Comparison of ENCODE assay signal across 23 cellular contexts in genomic region chr11:67085617-67086016, GRCh38. TPM values are rescaled to one million over a fixed set of nuclear protein-coding genes. Genes with fewer than 3 reads are reported as not detected.
A peak's percentile ranks its signal among the peaks of the same experiment; 100 is the strongest.
DNase-seq lines count a peak whose midpoint lies in the region; ATAC-seq, FAIRE-seq and TF ChIP-seq lines count a peak whose summit lies in the region.
"Had no signal": no experiment of that assay in that cellular context is flagged by ENCODE, and none has a peak within 500 bp of the region (broad histone marks: within the 10 kb centered on the region; RNA-seq: fewer than 3 reads in every experiment).

No MANE protein-coding gene starts in this region.

- TF ChIP-seq CTCF in HepG2 (CRISPR knock-in tag; IDR thresholded peaks at IDR 0.05) (no peak), right lobe of liver (IDR thresholded peaks at IDR 0.05) (no peak), K562 (IDR thresholded peaks at IDR 0.05 in 2 of 3, conservative IDR thresholded peaks at IDR 0.05 in 1 of 3; ENCODE audit: insufficient read depth in 2 of 3, low read depth in 1 of 3, low read length in 3 of 3) (no peak), osteoblast (IDR thresholded peaks at IDR 0.05; ENCODE audit: extremely low read depth, low read depth, low read length) (no peak), SK-N-SH (IDR thresholded peaks at IDR 0.05) (no peak)

- TF ChIP-seq EP300 in HepG2 (IDR thresholded peaks at IDR 0.05; ENCODE audit: low read depth in 2 of 2, low read length in 2 of 2) (no peak), HepG2 (CRISPR knock-in tag; IDR thresholded peaks at IDR 0.05; ENCODE audit: borderline replicate concordance) (no peak), K562 (IDR thresholded peaks at IDR 0.05; ENCODE audit: low read length) (no peak), SK-N-SH (IDR thresholded peaks at IDR 0.05; ENCODE audit: borderline replicate concordance in 1 of 2, low read depth in 1 of 2, low read length in 1 of 2) (no peak)

- no peaks in the 10 kb centered on the region for H3K79me2 ChIP-seq in HepG2 (ENCODE audit: insufficient read depth, low read length)
- no peaks in the 10 kb centered on the region for H3K79me2 ChIP-seq in K562 (ENCODE audit: control insufficient read depth, insufficient read depth, low read length)
- H3K79me2 ChIP-seq in osteoblast (ENCODE audit: insufficient read depth, low read length) = no peaks in the 10 kb centered on the region
- H3K79me2 ChIP-seq in SK-N-SH (ENCODE audit: insufficient read depth) = no peaks in the 10 kb centered on the region

- H3K4me2 ChIP-seq in HepG2 (ENCODE audit: low read depth, low read length) = no peak overlapping the region
- H3K4me2 ChIP-seq in K562 (ENCODE audit: insufficient read depth, low read length) = no peak overlapping the region
- no peak overlapping the region for H3K4me2 ChIP-seq in osteoblast (ENCODE audit: insufficient read depth, low read length)
- no peak overlapping the region for H3K4me2 ChIP-seq in SK-N-SH
- H3K4me2 ChIP-seq: A549; BLaER1 treated with 17β-estradiol and CSF1 and Interleukin-3, amounts not matched to agents 10 nM and 100 nM had no signal

- WGBS in HepG2 (ENCODE audit: low lambda C conversion rate) = 42% methylated on average over 5 of the region's 5 CpGs
- 91% methylated on average over 5 of the region's 5 CpGs for WGBS in right lobe of liver (ENCODE audit: insufficient coverage, low coverage, low lambda C conversion rate, missing lambda C conversion rate)
- WGBS in K562 (ENCODE audit: insufficient coverage, low coverage, missing lambda C conversion rate) = 68% methylated on average over 5 of the region's 5 CpGs
- WGBS in SK-N-SH (ENCODE audit: low lambda C conversion rate) = 91% methylated on average over 5 of the region's 5 CpGs

- no peak overlapping the region for H2AFZ ChIP-seq in HepG2 (ENCODE audit: low read length)
- H2AFZ ChIP-seq in K562 (ENCODE audit: low read depth, low read length) = no peak overlapping the region
- H2AFZ ChIP-seq in osteoblast (ENCODE audit: low read length) = no peak overlapping the region
- no peak overlapping the region for H2AFZ ChIP-seq in SK-N-SH (ENCODE audit: low read depth)

- FAIRE-seq in HepG2 (lab: Jason Lieb, UNC) = no peak
- no peak for FAIRE-seq in K562 (lab: Jason Lieb, UNC)
- FAIRE-seq: A549, D721Med, G401.6, GM12891, GM18507 had no signal

- BruUV-seq in HepG2 (replicated peaks; lab: Mats Ljungman, UMichigan) = no TSS peak
- no TSS peak for BruUV-seq in K562 (replicated peaks; lab: Mats Ljungman, UMichigan)

- H4K20me1 ChIP-seq in HepG2 (ENCODE audit: insufficient read depth, low read length) (no peaks in the 10 kb centered on the region), K562 (replicated peaks; ENCODE audit: control insufficient read depth, insufficient read depth, low read length) (no peaks in the 10 kb centered on the region), osteoblast (ENCODE audit: insufficient read depth, low read length) (no peaks in the 10 kb centered on the region), SK-N-SH (ENCODE audit: insufficient read depth) (no peaks in the 10 kb centered on the region)

- H3K36me3 ChIP-seq in HepG2 (replicated peaks in 1 of 2; ENCODE audit: control insufficient read depth in 1 of 2, insufficient read depth in 2 of 2, low read length in 2 of 2) (no peaks in the 10 kb centered on the region), right lobe of liver (no peaks in the 10 kb centered on the region), K562 (ENCODE audit: control insufficient read depth, insufficient read depth, low read length) (no peaks in the 10 kb centered on the region), osteoblast (ENCODE audit: insufficient read depth, low read length) (no peaks in the 10 kb centered on the region), SK-N-SH (replicated peaks in 1 of 2; ENCODE audit: control insufficient read depth in 1 of 2, insufficient read depth in 2 of 2, low read length in 1 of 2) (no peaks in the 10 kb centered on the region)
- H3K36me3 ChIP-seq: BLaER1 treated with 17β-estradiol and CSF1 and Interleukin-3, amounts not matched to agents 10 nM and 100 nM had no signal

- DNase-seq in HepG2 (ENCODE audit: low spot score) = no peak
- no peak for DNase-seq in right lobe of liver
- peak; percentile 23 for DNase-seq in HuH-7 (ENCODE audit: low spot score)
- DNase-seq in K562 (ENCODE audit: extremely low read depth in 1 of 4, low spot score in 3 of 4) = no peak
- DNase-seq in osteoblast (ENCODE audit: insufficient read length, low spot score, missing footprints) = peak; percentile 77
- DNase-seq in SK-N-SH = no peak
- DNase-seq in stimulated activated CD4-positive, alpha-beta T cell treated with anti-CD3 and anti-CD28 coated beads, Interleukin-4, amount 100 ng/mL, for 1 hour = no peak
- DNase-seq: AML-193; Caco-2; Calu3; CD4-positive, alpha-beta T cell; CD8-positive, alpha-beta T cell; DMS79 treated with DMSO at 0.1 percent for 48 hours; GF-D8 had no signal

- H3K27ac ChIP-seq in HepG2 (ENCODE audit: extremely low read length, insufficient read depth, low read length) (no peak overlapping the region), right lobe of liver (no peak overlapping the region), K562 (ENCODE audit: extremely low read depth, low read depth, low read length) (no peak overlapping the region), osteoblast (ENCODE audit: low read depth, low read length) (no peak overlapping the region), SK-N-SH (ENCODE audit: low read depth in 2 of 2, low read length in 1 of 2) (no peak overlapping the region)
- H3K27ac ChIP-seq: 22Rv1; BLaER1 treated with 17β-estradiol and CSF1 and Interleukin-3, amounts not matched to agents 10 nM and 100 nM; C4-2B had no signal

- H3K9me3 ChIP-seq in HepG2 (ENCODE audit: low read length) (no peaks in the 10 kb centered on the region), right lobe of liver (no peaks in the 10 kb centered on the region), K562 (replicated peaks; ENCODE audit: control insufficient read depth, insufficient read depth, low read depth, low read length) (no peaks in the 10 kb centered on the region), osteoblast (ENCODE audit: low read depth, low read length) (no peaks in the 10 kb centered on the region), SK-N-SH (no peaks in the 10 kb centered on the region)
- H3K9me3 ChIP-seq: A549; BLaER1 treated with 17β-estradiol and CSF1 and Interleukin-3, amounts not matched to agents 10 nM and 100 nM; Caco-2 had no signal

- CTCF ChIA-PET in HepG2 (lab: Yijun Ruan, JAX; ENCODE audit: low intra/inter-chr PET ratio, low total read pairs) = no interaction called here
- CTCF ChIA-PET in K562 (lab: Yijun Ruan, JAX; ENCODE audit: low intra/inter-chr PET ratio) = interaction anchor here (0.6 kb wide), 1 partner anchor 296 kb away, joined by 5 read pairs; no protein-coding TSS in a partner anchor
- CTCF ChIA-PET in SK-N-SH (lab: Yijun Ruan, JAX) = interaction anchor here (0.9 to 1.3 kb wide), 6 partner anchors 9 to 297 kb away, joined by 3 to 5 read pairs (median 4); no protein-coding TSS in a partner anchor

- H3K4me1 ChIP-seq in HepG2 (ENCODE audit: insufficient read depth, low read length) = peaks cover 10% of the 10 kb centered on the region
- peaks cover 0 to 8% (median 0%) of the 10 kb centered on the region in 4 donors for H3K4me1 ChIP-seq in right lobe of liver
- peaks cover 14 to 18% of the 10 kb centered on the region in 2 experiments; a peak in 4 of 5 replicates for H3K4me1 ChIP-seq in K562 (replicated peaks in 1 of 2; ENCODE audit: control insufficient read depth in 2 of 2, insufficient read depth in 2 of 2, low read length in 2 of 2)
- H3K4me1 ChIP-seq in osteoblast (ENCODE audit: insufficient read depth, low read length) = peaks cover 8% of the 10 kb centered on the region
- no peaks in the 10 kb centered on the region for H3K4me1 ChIP-seq in SK-N-SH (ENCODE audit: control insufficient read depth in 1 of 2, insufficient read depth in 2 of 2, low read depth in 1 of 2, low read length in 1 of 2)

- TF ChIP-seq POLR2A in HepG2 (IDR thresholded peaks at IDR 0.05; ENCODE audit: insufficient read depth in 1 of 2, low read depth in 2 of 2, low read length in 2 of 2) = no peak
- TF ChIP-seq POLR2A in right lobe of liver (IDR thresholded peaks at IDR 0.05) = no peak
- TF ChIP-seq POLR2A in K562 (conservative IDR thresholded peaks at IDR 0.05) = no peak

- H3F3A ChIP-seq in SK-N-SH (replicated peaks; ENCODE audit: insufficient read depth) = no peaks in the 10 kb centered on the region

- H3K27me3 ChIP-seq in HepG2 (ENCODE audit: control insufficient read depth in 1 of 2, insufficient read depth in 2 of 2, low read length in 2 of 2) (no peaks in the 10 kb centered on the region; a peak in 1 of 5 replicates), right lobe of liver (no peaks in the 10 kb centered on the region), K562 (ENCODE audit: control insufficient read depth in 2 of 2, insufficient read depth in 2 of 2, low read length in 2 of 2) (no peaks in the 10 kb centered on the region), osteoblast (ENCODE audit: insufficient read depth, low read length) (no peaks in the 10 kb centered on the region), SK-N-SH (ENCODE audit: insufficient read depth) (no peaks in the 10 kb centered on the region)
- H3K27me3 ChIP-seq: BLaER1 treated with 17β-estradiol and CSF1 and Interleukin-3, amounts not matched to agents 10 nM and 100 nM had no signal

- intact Hi-C loops in HepG2 (cut with micrococcal nuclease; ENCODE audit: unreplicated experiment) = no loop called here
- intact Hi-C loops in right lobe of liver (cut with DNase I) = no loop called here
- intact Hi-C loops in K562 (cut with micrococcal nuclease) = no loop called here

- POLR2A ChIA-PET in HepG2 (lab: Yijun Ruan, JAX) (no interaction called here), K562 (lab: Yijun Ruan, JAX) (no interaction called here), SK-N-SH (lab: Yijun Ruan, JAX) (no interaction called here)

- in situ Hi-C loops in HepG2 (cut with HindIII; ENCODE audit: extremely low pct_ligation_motif_present, low pct_unique_long_range_greater_than_20kb) (loop anchor here (10.0 kb wide), 1 partner anchor 89 kb away; no protein-coding TSS in a partner anchor), K562 (cut with MboI) (no loop called here)

- no peaks in the 10 kb centered on the region for H3K9me1 ChIP-seq in K562 (ENCODE audit: control insufficient read depth, insufficient read depth, low read length)

- ATAC-seq in HepG2 = no peak
- no peak for ATAC-seq in right lobe of liver
- no peak for ATAC-seq in K562
- ATAC-seq in GM21447 (IDR thresholded peaks at IDR 0.05; ENCODE audit: unreplicated experiment) = no peak
- ATAC-seq: A549; CD8-positive, alpha-beta T cell had no signal

- H3K9me2 ChIP-seq in SK-N-SH = no peaks in the 10 kb centered on the region

- H3K4me3 ChIP-seq in HepG2 (replicated peaks in 1 of 3; ENCODE audit: insufficient read depth in 1 of 3, low read depth in 2 of 3, low read length in 3 of 3) = no peak overlapping the region
- H3K4me3 ChIP-seq in right lobe of liver = no peak overlapping the region
- H3K4me3 ChIP-seq in K562 = no peak overlapping the region
- H3K4me3 ChIP-seq in osteoblast (ENCODE audit: insufficient read depth, low read length) = no peak overlapping the region
- H3K4me3 ChIP-seq in SK-N-SH (ENCODE audit: low read depth in 2 of 2, low read length in 1 of 2) = no peak overlapping the region
- H3K4me3 ChIP-seq: A549; BLaER1 treated with 17β-estradiol and CSF1 and Interleukin-3, amounts not matched to agents 10 nM and 100 nM had no signal

- TF ChIP-seq RAD21 in HepG2 (CRISPR knock-in tag; IDR thresholded peaks at IDR 0.05) = no peak
- TF ChIP-seq RAD21 in K562 (CRISPR knock-in tag; conservative IDR thresholded peaks at IDR 0.05 in 1 of 2, IDR thresholded peaks at IDR 0.05 in 1 of 2) = no peak
- TF ChIP-seq RAD21 in SK-N-SH (IDR thresholded peaks at IDR 0.05; ENCODE audit: low read length) = no peak

- H3K9ac ChIP-seq in HepG2 (ENCODE audit: insufficient read depth, low read depth, low read length) (no peak overlapping the region), K562 (ENCODE audit: insufficient read depth in 1 of 2, low read depth in 2 of 2, low read length in 2 of 2) (no peak overlapping the region), SK-N-SH (no peak overlapping the region)
- H3K9ac ChIP-seq: BLaER1 treated with 17β-estradiol and CSF1 and Interleukin-3, amounts not matched to agents 10 nM and 100 nM had no signal

RNA-seq across cellular contexts. Expression of gene RHOD, which starts 29.0 kb away (rescaled TPM):
- 0.27 and 0.29 TPM in 2 replicates for total RNA-seq in HepG2 (2016; rRNA removed; fragmentation: Illumina TruSeq; extraction: Trizol)
- 0.88 and 0.91 TPM in 2 replicates for total RNA-seq in HepG2 (2016; cell fraction: cytosol; rRNA removed; fragmentation: Illumina TruSeq; extraction: Trizol; ENCODE audit: low read depth)
- 0.32 and 0.33 TPM in 2 replicates for total RNA-seq in HepG2 (2016; cell fraction: insoluble cytoplasmic fraction; rRNA removed; fragmentation: Illumina TruSeq; extraction: Trizol)
- 0.76 and 0.93 TPM in 2 replicates for total RNA-seq in HepG2 (2016; cell fraction: membrane; rRNA removed; fragmentation: Illumina TruSeq; extraction: Trizol)
- 0.34 TPM in 1 of 2 replicates, not detected in the other for total RNA-seq in HepG2 (2016; cell fraction: nucleus; rRNA removed; fragmentation: Illumina TruSeq; extraction: Trizol)
- polyA plus RNA-seq in HepG2 (2011; rRNA removed) = 0.98 and 1.7 TPM in 2 replicates
- 2.1 and 3.1 TPM in 2 replicates for polyA plus RNA-seq in HepG2 (2011; cell fraction: cytosol; rRNA removed)
- polyA plus RNA-seq in HepG2 (2011; cell fraction: nucleus; rRNA removed) = 0.66 and 1.1 TPM in 2 replicates
- 0.47 and 1.2 TPM in 2 replicates for polyA plus RNA-seq in HepG2 (2012)
- polyA plus RNA-seq in HepG2 (2016; cell fraction: cytosol; fragmentation: Illumina TruSeq; extraction: Trizol; ENCODE audit: low read depth) = 1.6 and 1.9 TPM in 2 replicates
- polyA plus RNA-seq in HepG2 (2016; cell fraction: insoluble cytoplasmic fraction; fragmentation: Illumina TruSeq; extraction: Trizol; ENCODE audit: low read depth) = 0.78 and 0.84 TPM in 2 replicates
- polyA plus RNA-seq in HepG2 (2016; cell fraction: membrane; fragmentation: Illumina TruSeq; extraction: Trizol; ENCODE audit: low read depth) = 1.1 and 1.4 TPM in 2 replicates
- 0.71 TPM in 1 of 2 replicates, not detected in the other for polyA plus RNA-seq in HepG2 (2016; cell fraction: nucleus; fragmentation: Illumina TruSeq; extraction: Trizol; ENCODE audit: insufficient read depth, low read depth)
- 2.0 and 37.6 TPM in 2 replicates for polyA minus RNA-seq in HepG2 (2011; rRNA and poly(A)+ RNA removed; ENCODE audit: low replicate concordance)
- 1.7 and 2.0 TPM in 2 replicates for polyA minus RNA-seq in HepG2 (2011; cell fraction: cytosol; rRNA and poly(A)+ RNA removed)
- 0.90 TPM in 1 of 2 replicates, not detected in the other for polyA minus RNA-seq in HepG2 (2011; cell fraction: nucleus; rRNA and poly(A)+ RNA removed)
- total RNA-seq in right lobe of liver = 100 to 1,000 TPM in 1 of 6 experiments, 10 to 100 TPM in 5; 17.8 to 106 (median 47.3) TPM
- total RNA-seq in K562 (2011; cell fraction: chromatin; rRNA removed; ENCODE audit: low replicate concordance) = not detected in 2 replicates
- total RNA-seq in K562 (2011; cell fraction: nucleolus; rRNA removed) = not detected in 2 replicates
- not detected in 2 replicates for total RNA-seq in K562 (2011; cell fraction: nucleoplasm; rRNA removed)
- total RNA-seq in K562 (2014; rRNA removed) = not detected in 2 replicates
- not detected in 2 replicates for total RNA-seq in K562 (2014; rRNA removed; fragmentation: Illumina TruSeq; extraction: Trizol)
- not detected in 2 replicates for total RNA-seq in K562 (2015; rRNA removed; fragmentation: Illumina TruSeq; extraction: Trizol)
- total RNA-seq in K562 (2021) = not detected in 2 replicates
- not detected in 2 replicates for polyA plus RNA-seq in K562 (2011; rRNA removed)
- not detected in 2 replicates for polyA plus RNA-seq in K562 (2011; cell fraction: cytosol; rRNA removed)
- polyA plus RNA-seq in K562 (2011; cell fraction: nucleus; rRNA removed) = not detected in 2 replicates
- not detected in 2 replicates for polyA plus RNA-seq in K562 (2012)
- polyA plus RNA-seq in K562 (2014; fragmentation: Illumina TruSeq; extraction: Trizol) = not detected in 2 replicates
- polyA plus RNA-seq in K562 (2014; fragmentation: Nextera tagmentation; extraction: Ambion mirVana) = not detected
- not detected in 2 replicates for polyA plus RNA-seq in K562 (2014; rRNA removed)
- not detected in 2 replicates for polyA minus RNA-seq in K562 (2011; rRNA and poly(A)+ RNA removed)
- polyA minus RNA-seq in K562 (2011; cell fraction: cytosol; rRNA and poly(A)+ RNA removed) = 1.3 and 1.7 TPM in 2 replicates
- 0.27 and 0.33 TPM in 2 replicates for polyA minus RNA-seq in K562 (2011; cell fraction: nucleus; rRNA and poly(A)+ RNA removed)
- total RNA-seq in osteoblast = 26.8 and 27.5 TPM in 2 replicates
- polyA plus RNA-seq in SK-N-SH (2012; rRNA removed) = 0.06 TPM in 1 of 2 replicates, not detected in the other
- not detected in 2 replicates for polyA plus RNA-seq in SK-N-SH (2012; cell fraction: cytosol; rRNA removed)
- polyA plus RNA-seq in SK-N-SH (2012; cell fraction: nucleus; rRNA removed) = 0.18 and 0.20 TPM in 2 replicates
- total RNA-seq: CD4-positive, alpha-beta T cell had no signal

RNA-seq across cellular contexts. Expression of gene KDM2A, which starts 33.4 kb away (rescaled TPM):
- total RNA-seq in HepG2 (2016; rRNA removed; fragmentation: Illumina TruSeq; extraction: Trizol) = 21.0 and 31.4 TPM in 2 replicates
- total RNA-seq in HepG2 (2016; cell fraction: cytosol; rRNA removed; fragmentation: Illumina TruSeq; extraction: Trizol; ENCODE audit: low read depth) = 7.4 and 8.4 TPM in 2 replicates
- total RNA-seq in HepG2 (2016; cell fraction: insoluble cytoplasmic fraction; rRNA removed; fragmentation: Illumina TruSeq; extraction: Trizol) = 17.7 and 29.6 TPM in 2 replicates
- 9.0 and 10.2 TPM in 2 replicates for total RNA-seq in HepG2 (2016; cell fraction: membrane; rRNA removed; fragmentation: Illumina TruSeq; extraction: Trizol)
- total RNA-seq in HepG2 (2016; cell fraction: nucleus; rRNA removed; fragmentation: Illumina TruSeq; extraction: Trizol) = 45.9 and 47.8 TPM in 2 replicates
- polyA plus RNA-seq in HepG2 (2011; rRNA removed) = 31.3 and 37.3 TPM in 2 replicates
- 18.3 and 18.5 TPM in 2 replicates for polyA plus RNA-seq in HepG2 (2011; cell fraction: cytosol; rRNA removed)
- 81.7 and 92.6 TPM in 2 replicates for polyA plus RNA-seq in HepG2 (2011; cell fraction: nucleus; rRNA removed)
- 21.6 and 22.9 TPM in 2 replicates for polyA plus RNA-seq in HepG2 (2012)
- 1.5 and 1.9 TPM in 2 replicates for polyA plus RNA-seq in HepG2 (2016; cell fraction: cytosol; fragmentation: Illumina TruSeq; extraction: Trizol; ENCODE audit: low read depth)
- 14.9 and 18.8 TPM in 2 replicates for polyA plus RNA-seq in HepG2 (2016; cell fraction: insoluble cytoplasmic fraction; fragmentation: Illumina TruSeq; extraction: Trizol; ENCODE audit: low read depth)
- polyA plus RNA-seq in HepG2 (2016; cell fraction: membrane; fragmentation: Illumina TruSeq; extraction: Trizol; ENCODE audit: low read depth) = 4.6 and 4.7 TPM in 2 replicates
- polyA plus RNA-seq in HepG2 (2016; cell fraction: nucleus; fragmentation: Illumina TruSeq; extraction: Trizol; ENCODE audit: insufficient read depth, low read depth) = 60.3 and 65.7 TPM in 2 replicates
- polyA minus RNA-seq in HepG2 (2011; rRNA and poly(A)+ RNA removed; ENCODE audit: low replicate concordance) = 64.9 and 123 TPM in 2 replicates
- 23.3 and 29.3 TPM in 2 replicates for polyA minus RNA-seq in HepG2 (2011; cell fraction: cytosol; rRNA and poly(A)+ RNA removed)
- polyA minus RNA-seq in HepG2 (2011; cell fraction: nucleus; rRNA and poly(A)+ RNA removed) = 81.8 and 91.5 TPM in 2 replicates
- total RNA-seq in right lobe of liver = 10 to 100 TPM; 23.8 to 37.1 (median 33.4) TPM
- 208 and 244 TPM in 2 replicates for total RNA-seq in K562 (2011; cell fraction: chromatin; rRNA removed; ENCODE audit: low replicate concordance)
- 95.6 and 101 TPM in 2 replicates for total RNA-seq in K562 (2011; cell fraction: nucleolus; rRNA removed)
- 128 and 146 TPM in 2 replicates for total RNA-seq in K562 (2011; cell fraction: nucleoplasm; rRNA removed)
- 19.0 and 21.3 TPM in 2 replicates for total RNA-seq in K562 (2014; rRNA removed)
- 22.3 and 23.4 TPM in 2 replicates for total RNA-seq in K562 (2014; rRNA removed; fragmentation: Illumina TruSeq; extraction: Trizol)
- 26.4 and 27.1 TPM in 2 replicates for total RNA-seq in K562 (2015; rRNA removed; fragmentation: Illumina TruSeq; extraction: Trizol)
- 37.9 and 39.3 TPM in 2 replicates for total RNA-seq in K562 (2021)
- polyA plus RNA-seq in K562 (2011; rRNA removed) = 19.0 and 30.7 TPM in 2 replicates
- 23.8 and 26.0 TPM in 2 replicates for polyA plus RNA-seq in K562 (2011; cell fraction: cytosol; rRNA removed)
- 71.8 and 106 TPM in 2 replicates for polyA plus RNA-seq in K562 (2011; cell fraction: nucleus; rRNA removed)
- 25.1 and 26.1 TPM in 2 replicates for polyA plus RNA-seq in K562 (2012)
- polyA plus RNA-seq in K562 (2014; fragmentation: Illumina TruSeq; extraction: Trizol) = 35.1 and 37.7 TPM in 2 replicates
- polyA plus RNA-seq in K562 (2014; fragmentation: Nextera tagmentation; extraction: Ambion mirVana) = 1 to 10 TPM; 5.0 to 7.2 TPM
- polyA plus RNA-seq in K562 (2014; rRNA removed) = 19.8 and 21.3 TPM in 2 replicates
- polyA minus RNA-seq in K562 (2011; rRNA and poly(A)+ RNA removed) = 65.3 and 71.5 TPM in 2 replicates
- polyA minus RNA-seq in K562 (2011; cell fraction: cytosol; rRNA and poly(A)+ RNA removed) = 31.0 and 35.6 TPM in 2 replicates
- 38.8 and 59.3 TPM in 2 replicates for polyA minus RNA-seq in K562 (2011; cell fraction: nucleus; rRNA and poly(A)+ RNA removed)
- 62.5 and 65.9 TPM in 2 replicates for total RNA-seq in osteoblast
- 28.4 and 30.8 TPM in 2 replicates for polyA plus RNA-seq in SK-N-SH (2012; rRNA removed)
- 12.9 and 16.9 TPM in 2 replicates for polyA plus RNA-seq in SK-N-SH (2012; cell fraction: cytosol; rRNA removed)
- polyA plus RNA-seq in SK-N-SH (2012; cell fraction: nucleus; rRNA removed) = 77.9 and 95.3 TPM in 2 replicates

Comparison
In these comparisons a context has a peak if more than half of its experiments do, and no peak if none do; other contexts are left out.
1. RNA of gene RHOD, which starts 29.0 kb away (total RNA-seq): 17.8 to 106 TPM in right lobe of liver and 26.8 to 27.5 TPM in osteoblast; 0.27 to 0.93 TPM in HepG2 and not detected in K562; every median in the first group is over 4 times any median in the second.
2. DNase-seq: peak in HuH-7 (single experiment) and osteoblast (single experiment); none in HepG2 (single experiment), right lobe of liver (0 of 3), K562 (0 of 4), SK-N-SH (single experiment) and stimulated activated CD4-positive, alpha-beta T cell treated with anti-CD3 and anti-CD28 coated beads, Interleukin-4, amount 100 ng/mL, for 1 hour (single experiment).
3. Of the 241 proteins assayed by ChIP-seq in both HepG2 and K562: peak only in HepG2: none; only in K562: ADNP; in both: none; in neither: 240.